2 cellular contexts compared by ENCODE assay signal in the genomic region with DNA sequence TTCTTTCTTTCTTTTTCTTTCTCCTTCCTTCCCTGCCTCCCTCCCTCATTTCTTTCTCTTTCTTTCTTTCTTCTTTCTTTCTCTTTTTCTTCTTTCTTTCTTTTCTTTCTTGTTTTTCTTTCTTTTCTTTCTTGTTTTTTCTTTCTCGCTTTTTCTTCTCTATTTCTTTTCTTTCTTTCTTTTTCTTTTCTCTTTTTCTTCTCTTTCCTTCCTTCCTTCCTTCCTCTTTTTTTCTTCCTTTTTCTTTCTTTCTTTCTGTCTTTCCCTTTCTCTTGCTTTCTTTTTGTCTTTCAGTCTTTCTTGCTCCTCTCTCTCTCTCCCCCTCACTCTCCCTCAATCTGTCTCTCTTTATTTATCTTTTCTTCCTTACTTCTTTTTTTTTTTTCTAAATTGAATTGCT.
A peak's percentile ranks its signal among the peaks of the same experiment; 100 is the strongest.
TF ChIP-seq lines count a peak whose summit lies in the region.

No MANE protein-coding gene starts in this region.

TF ChIP-seq in HEK293, 187 proteins besides CTCF, POLR2A, EP300 and RAD21 (continued from another document):
- TF ChIP-seq, protein P1, sequence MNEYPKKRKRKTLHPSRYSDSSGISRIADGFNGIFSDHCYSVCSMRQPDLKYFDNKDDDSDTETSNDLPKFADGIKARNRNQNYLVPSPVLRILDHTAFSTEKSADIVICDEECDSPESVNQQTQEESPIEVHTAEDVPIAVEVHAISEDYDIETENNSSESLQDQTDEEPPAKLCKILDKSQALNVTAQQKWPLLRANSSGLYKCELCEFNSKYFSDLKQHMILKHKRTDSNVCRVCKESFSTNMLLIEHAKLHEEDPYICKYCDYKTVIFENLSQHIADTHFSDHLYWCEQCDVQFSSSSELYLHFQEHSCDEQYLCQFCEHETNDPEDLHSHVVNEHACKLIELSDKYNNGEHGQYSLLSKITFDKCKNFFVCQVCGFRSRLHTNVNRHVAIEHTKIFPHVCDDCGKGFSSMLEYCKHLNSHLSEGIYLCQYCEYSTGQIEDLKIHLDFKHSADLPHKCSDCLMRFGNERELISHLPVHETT (tag by site-specific recombination; IDR thresholded peaks at IDR 0.05): no peak
- TF ChIP-seq PRDM1 (tag by site-specific recombination; IDR thresholded peaks at IDR 0.05) (peak; percentile 76), SALL2 (tag by site-specific recombination; IDR thresholded peaks at IDR 0.05; ENCODE audit: borderline replicate concordance) (no peak), ZNF202 (tag by site-specific recombination; IDR thresholded peaks at IDR 0.05; ENCODE audit: borderline replicate concordance) (peak; percentile 93; the same call in 1 of the 2 replicates)

TF ChIP-seq in K562, 482 proteins besides CTCF, POLR2A, EP300 and RAD21:
- TF ChIP-seq, protein P2, sequence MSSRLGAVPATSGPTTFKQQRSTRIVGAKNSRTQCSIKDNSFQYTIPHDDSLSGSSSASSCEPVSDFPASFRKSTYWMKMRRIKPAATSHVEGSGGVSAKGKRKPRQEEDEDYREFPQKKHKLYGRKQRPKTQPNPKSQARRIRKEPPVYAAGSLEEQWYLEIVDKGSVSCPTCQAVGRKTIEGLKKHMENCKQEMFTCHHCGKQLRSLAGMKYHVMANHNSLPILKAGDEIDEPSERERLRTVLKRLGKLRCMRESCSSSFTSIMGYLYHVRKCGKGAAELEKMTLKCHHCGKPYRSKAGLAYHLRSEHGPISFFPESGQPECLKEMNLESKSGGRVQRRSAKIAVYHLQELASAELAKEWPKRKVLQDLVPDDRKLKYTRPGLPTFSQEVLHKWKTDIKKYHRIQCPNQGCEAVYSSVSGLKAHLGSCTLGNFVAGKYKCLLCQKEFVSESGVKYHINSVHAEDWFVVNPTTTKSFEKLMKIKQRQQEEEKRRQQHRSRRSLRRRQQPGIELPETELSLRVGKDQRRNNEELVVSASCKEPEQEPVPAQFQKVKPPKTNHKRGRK (tag; IDR thresholded peaks at IDR 0.05): peak; percentile 95
- TF ChIP-seq, protein P3, sequence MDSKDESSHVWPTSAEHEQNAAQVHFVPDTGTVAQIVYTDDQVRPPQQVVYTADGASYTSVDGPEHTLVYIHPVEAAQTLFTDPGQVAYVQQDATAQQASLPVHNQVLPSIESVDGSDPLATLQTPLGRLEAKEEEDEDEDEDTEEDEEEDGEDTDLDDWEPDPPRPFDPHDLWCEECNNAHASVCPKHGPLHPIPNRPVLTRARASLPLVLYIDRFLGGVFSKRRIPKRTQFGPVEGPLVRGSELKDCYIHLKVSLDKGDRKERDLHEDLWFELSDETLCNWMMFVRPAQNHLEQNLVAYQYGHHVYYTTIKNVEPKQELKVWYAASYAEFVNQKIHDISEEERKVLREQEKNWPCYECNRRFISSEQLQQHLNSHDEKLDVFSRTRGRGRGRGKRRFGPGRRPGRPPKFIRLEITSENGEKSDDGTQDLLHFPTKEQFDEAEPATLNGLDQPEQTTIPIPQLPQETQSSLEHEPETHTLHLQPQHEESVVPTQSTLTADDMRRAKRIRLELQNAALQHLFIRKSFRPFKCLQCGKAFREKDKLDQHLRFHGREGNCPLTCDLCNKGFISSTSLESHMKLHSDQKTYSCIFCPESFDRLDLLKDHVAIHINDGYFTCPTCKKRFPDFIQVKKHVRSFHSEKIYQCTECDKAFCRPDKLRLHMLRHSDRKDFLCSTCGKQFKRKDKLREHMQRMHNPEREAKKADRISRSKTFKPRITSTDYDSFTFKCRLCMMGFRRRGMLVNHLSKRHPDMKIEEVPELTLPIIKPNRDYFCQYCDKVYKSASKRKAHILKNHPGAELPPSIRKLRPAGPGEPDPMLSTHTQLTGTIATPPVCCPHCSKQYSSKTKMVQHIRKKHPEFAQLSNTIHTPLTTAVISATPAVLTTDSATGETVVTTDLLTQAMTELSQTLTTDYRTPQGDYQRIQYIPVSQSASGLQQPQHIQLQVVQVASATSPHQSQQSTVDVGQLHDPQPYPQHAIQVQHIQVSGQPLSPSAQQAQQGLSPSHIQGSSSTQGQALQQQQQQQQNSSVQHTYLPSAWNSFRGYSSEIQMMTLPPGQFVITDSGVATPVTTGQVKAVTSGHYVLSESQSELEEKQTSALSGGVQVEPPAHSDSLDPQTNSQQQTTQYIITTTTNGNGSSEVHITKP (IDR thresholded peaks at IDR 0.05; ENCODE audit: partially characterized antibody): no peak
